26 cellular contexts compared by ENCODE assay signal in genomic region chr17:32449963-32450362, GRCh38.
"Had no signal": no experiment of that assay in that cellular context is flagged by ENCODE, and none has a peak within 500 bp of the region (broad histone marks: within the 10 kb centered on the region; RNA-seq: fewer than 3 reads in every experiment).

No MANE protein-coding gene starts in this region.

- ATAC-seq: naive thymus-derived CD4-positive, alpha-beta T cell; natural killer cell treated with Interleukin-12 subunit alpha and Interleukin-12 subunit beta and Interleukin-15 and Interleukin-18, amount 100 ng/mL, for 72 hours; pancreas; right cardiac atrium; sciatic nerve; upper lobe of right lung had no signal

- H3K4me3 ChIP-seq: left ventricle myocardium inferior, lung, mucosa of descending colon, pancreas, prostate gland, skin epidermis, suprapubic skin, thoracic aorta, tibial artery, upper lobe of right lung had no signal

- H3K9me3 ChIP-seq: left ventricle myocardium inferior, mucosa of descending colon, pancreas, prostate gland, suprapubic skin, thoracic aorta, tibial artery, upper lobe of right lung had no signal

- H3K27ac ChIP-seq: left ventricle myocardium inferior, pancreas, prostate gland, skin epidermis, suprapubic skin, thoracic aorta, tibial artery, upper lobe of right lung had no signal

- DNase-seq: hypothalamus; immature natural killer cell; kidney; left ventricle myocardium inferior; midbrain; naive thymus-derived CD4-positive, alpha-beta T cell; pancreas; posterior cingulate gyrus; retina; right cardiac atrium; stimulated activated CD4-positive, alpha-beta T cell treated with anti-CD3 and anti-CD28 coated beads, Interleukin-12 subunit alpha, Interleukin-12 subunit beta, amount 100 ng/mL, for 4 hours; stimulated activated CD4-positive, alpha-beta T cell treated with anti-CD3 and anti-CD28 coated beads, Interleukin-15, amount 100 ng/mL, for 24 hours; stimulated activated CD4-positive, alpha-beta T cell treated with anti-CD3 and anti-CD28 coated beads, Interleukin-2, amount 100 ng/mL, for 24 hours; stimulated activated CD4-positive, alpha-beta T cell treated with anti-CD3 and anti-CD28 coated beads, Interleukin-4, amount 100 ng/mL, for 1 hour; stimulated activated naive CD4-positive, alpha-beta T cell; tibial artery; trophoblast cell; upper lobe of right lung had no signal

- H3K27me3 ChIP-seq: pancreas, suprapubic skin, tibial artery, upper lobe of right lung had no signal
